In genomic region chr9:20495133-20495532, GRCh38 we compare ENCODE assay signal across 16 cellular contexts.
"Had no signal": no experiment of that assay in that cellular context is flagged by ENCODE, and none has a peak within 500 bp of the region (broad histone marks: within the 10 kb centered on the region; RNA-seq: fewer than 3 reads in every experiment).

No MANE protein-coding gene starts in this region.

- FAIRE-seq: frontal cortex had no signal

- ATAC-seq: heart left ventricle; left colon; left ventricle myocardium superior; naive thymus-derived CD4-positive, alpha-beta T cell; sciatic nerve had no signal

- H3K27ac ChIP-seq: coronary artery, heart left ventricle, skin epidermis had no signal

- H3K9me3 ChIP-seq: heart left ventricle had no signal

- H3K4me3 ChIP-seq: coronary artery, heart left ventricle, lung, skin epidermis had no signal

- H3K27me3 Mint-ChIP-seq: naive thymus-derived CD4-positive, alpha-beta T cell had no signal

- H3K4me3 Mint-ChIP-seq: naive thymus-derived CD4-positive, alpha-beta T cell had no signal

- DNase-seq: effector CD8-positive, alpha-beta T cell; heart left ventricle; hippocampal formation; left colon; left ventricle myocardium superior; naive thymus-derived CD4-positive, alpha-beta T cell; posterior cingulate gyrus; stimulated activated CD4-positive, alpha-beta T cell treated with anti-CD3 and anti-CD28 coated beads, Interleukin-2, amount 100 ng/mL, for 24 hours; stimulated activated CD4-positive, alpha-beta T cell treated with anti-CD3 and anti-CD28 coated beads, Interleukin-4, amount 100 ng/mL, for 4 hours; stimulated activated naive CD4-positive, alpha-beta T cell treated with Interleukin-2 at 50 U/mL for 16 hours; trophoblast cell had no signal
